1 cellular context compared by ENCODE assay signal in genomic region chr11:111674941-111675340, GRCh38.
TF ChIP-seq lines count a peak whose summit lies in the region.

No MANE protein-coding gene starts in this region.

TF ChIP-seq in IMR-90, 13 proteins besides CTCF, POLR2A, EP300 and RAD21:
- TF ChIP-seq CEBPB (IDR thresholded peaks at IDR 0.05; ENCODE audit: low read depth, low read length) (no peak), SMC3 (IDR thresholded peaks at IDR 0.05; ENCODE audit: low read depth, low read length) (no peak)
TF ChIP-seq in IMR-90: peak in this region for 0.
